In the genomic region with DNA sequence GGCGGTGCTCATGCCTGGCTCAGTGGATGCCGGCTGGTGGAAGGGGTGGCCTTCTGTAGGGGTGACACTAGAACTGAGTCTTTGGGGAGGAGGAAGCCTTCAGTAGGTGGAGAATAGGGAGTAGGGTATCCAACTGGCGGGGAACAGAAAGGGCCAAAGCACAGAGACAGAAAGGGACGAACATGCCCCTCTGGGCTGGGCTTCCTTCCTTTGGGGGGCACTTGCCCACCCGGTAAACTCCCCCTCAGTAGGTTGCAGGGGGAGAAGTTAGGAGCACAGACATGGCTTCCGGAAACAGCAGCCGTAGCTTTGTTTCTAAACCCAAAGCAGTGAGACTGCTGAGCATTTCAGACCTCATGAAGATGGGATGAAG, we compare ENCODE assay signal across 8 cellular contexts. TPM values are rescaled to one million over a fixed set of nuclear protein-coding genes. Genes with fewer than 3 reads are reported as not detected.
DNase-seq lines count a peak whose midpoint lies in the region; ATAC-seq, FAIRE-seq and TF ChIP-seq lines count a peak whose summit lies in the region.

No MANE protein-coding gene starts in this region.

- no peak overlapping the region for H3K56ac ChIP-seq in H9 (ENCODE audit: insufficient read length, low read depth, low read length)

- H3K9me3 ChIP-seq in H9 (ENCODE audit: control insufficient read depth, low read depth, low read length): no peaks in the 10 kb centered on the region

- H2BK12ac ChIP-seq in H9 (ENCODE audit: insufficient read length, low read depth, low read length): no peak overlapping the region

- H3K4me1 Mint-ChIP-seq in H9 (peaks cover 8% of the 10 kb centered on the region in 2 experiments), naive B cell (peaks cover 10 to 28% (median 14%) of the 10 kb centered on the region in 3 donors)
- peaks cover 11 to 21% of the 10 kb centered on the region in 2 donors for H3K4me1 Mint-ChIP-seq in effector memory CD8-positive, alpha-beta T cell (ENCODE audit: low read depth in 2 of 2)

- no peak overlapping the region for H2BK20ac ChIP-seq in H9 (ENCODE audit: low read depth, low read length, poor library complexity, severe bottlenecking)

- peak; percentile 20 for ATAC-seq in effector memory CD8-positive, alpha-beta T cell (replicated peaks)
- peak; percentile 25 to 29 for ATAC-seq in naive B cell (ENCODE audit: low read depth in 2 of 2)

- H3K27ac Mint-ChIP-seq in H9 (no peak overlapping the region), naive B cell (peak overlapping the region in 5 of 6 donors; percentile 49 to 89 (median 73))
- H3K27ac Mint-ChIP-seq in effector memory CD8-positive, alpha-beta T cell: peak overlapping the region; percentile 74 to 84

- H3K9me3 Mint-ChIP-seq in H9: no peaks in the 10 kb centered on the region
- H3K9me3 Mint-ChIP-seq in effector memory CD8-positive, alpha-beta T cell: no peaks in the 10 kb centered on the region
- H3K9me3 Mint-ChIP-seq in naive B cell: no peaks in the 10 kb centered on the region

- H4K5ac ChIP-seq in H9 (ENCODE audit: insufficient read length, low read depth, low read length): no peak overlapping the region

- no peak overlapping the region for H3T11ph ChIP-seq in H9 (ENCODE audit: low read length)

- peaks cover 27% of the 10 kb centered on the region for H3K27me3 Mint-ChIP-seq in H9 (ENCODE audit: low read depth)
- no peaks in the 10 kb centered on the region for H3K27me3 Mint-ChIP-seq in effector memory CD8-positive, alpha-beta T cell
- H3K27me3 Mint-ChIP-seq in naive B cell: peaks cover 0 to 3% (median 1%) of the 10 kb centered on the region in 3 donors

- no peak overlapping the region for H4K8ac ChIP-seq in H9 (replicated peaks; ENCODE audit: insufficient read length, low read depth, low read length)

- DNase-seq in EH (ENCODE audit: low read depth) (peak; percentile 22), H9 (no peak), RWPE1 (ENCODE audit: low spot score) (no peak), naive B cell (peak; percentile 19), NCI-H146 (lab: John Stamatoyannopoulos, UW) (no peak), GM19239 (ENCODE audit: insufficient read length, low spot score) (no peak), NCI-H1694 (lab: John Stamatoyannopoulos, UW) (no peak)
- DNase-seq in effector memory CD8-positive, alpha-beta T cell: peak in 2 of 3 experiments; percentile 20 to 31

- H3K23me2 ChIP-seq in H9 (ENCODE audit: insufficient read length, low read depth, low read length, poor library complexity, severe bottlenecking): no peaks in the 10 kb centered on the region

- H3K23ac ChIP-seq in H9 (ENCODE audit: insufficient read length, low read depth, low read length): no peak overlapping the region

- no peak overlapping the region for H3K4ac ChIP-seq in H9 (ENCODE audit: low read depth, low read length)

- no peak for FAIRE-seq in GM19239 (lab: Jason Lieb, UNC)

- H2AK5ac ChIP-seq in H9 (ENCODE audit: insufficient read length, low read length): no peak overlapping the region

- WGBS in H9 (ENCODE audit: extremely low coverage, insufficient read length, low lambda C conversion rate): no CpG with 5 or more reads among the region's 7 CpGs

- no peak overlapping the region for H3K18ac ChIP-seq in H9 (ENCODE audit: insufficient read length, low read depth, low read length)

- H2BK120ac ChIP-seq in H9 (ENCODE audit: low read depth, low read length, poor library complexity, severe bottlenecking): no peak overlapping the region

- H3K14ac ChIP-seq in H9 (ENCODE audit: insufficient read depth, low read length): no peak overlapping the region

- H2BK15ac ChIP-seq in H9 (ENCODE audit: low read depth, low read length): no peak overlapping the region

- TF ChIP-seq CTCF in H9 (conservative IDR thresholded peaks at IDR 0.05): no peak
- no peak for TF ChIP-seq CTCF in RWPE1 (conservative IDR thresholded peaks at IDR 0.05; ENCODE audit: low read depth)

- H3K9ac ChIP-seq in H9 (ENCODE audit: extremely low read depth, insufficient read length, low read length): no peak overlapping the region

- H3K36me3 Mint-ChIP-seq in H9 (ENCODE audit: insufficient read depth in 1 of 3, low read depth in 3 of 3): peaks cover 2 to 23% (median 21%) of the 10 kb centered on the region in 3 experiments
- peaks cover 11% of the 10 kb centered on the region for H3K36me3 Mint-ChIP-seq in effector memory CD8-positive, alpha-beta T cell (ENCODE audit: insufficient read depth)
- peaks cover 2 to 9% of the 10 kb centered on the region in 2 donors for H3K36me3 Mint-ChIP-seq in naive B cell

- H3K79me1 ChIP-seq in H9 (ENCODE audit: insufficient read depth, low read depth, low read length, poor library complexity, severe bottlenecking): no peaks in the 10 kb centered on the region

- H2BK5ac ChIP-seq in H9 (ENCODE audit: insufficient read length, low read length): no peak overlapping the region

- no peaks in the 10 kb centered on the region for H3K79me2 ChIP-seq in H9 (ENCODE audit: insufficient read depth, low read length)

- CTCF ChIA-PET in RWPE1 (lab: Yijun Ruan, JAX): no interaction called here

- no peak overlapping the region for H4K91ac ChIP-seq in H9 (ENCODE audit: insufficient read length, low read depth, low read length)

- POLR2A ChIA-PET in RWPE1 (lab: Yijun Ruan, JAX; ENCODE audit: low non-redundant PET): no interaction called here

- H3K4me2 ChIP-seq in H9 (ENCODE audit: insufficient read depth, insufficient read length, low read length): peak overlapping the region; percentile 29

- H3K4me1 ChIP-seq in H9 (ENCODE audit: insufficient read depth, low read length): no peaks in the 10 kb centered on the region

- H3K27me3 ChIP-seq in H9 (ENCODE audit: insufficient read depth, low read length): no peaks in the 10 kb centered on the region

- H3K4me3 Mint-ChIP-seq in H9: peak overlapping the region; percentile 77 to 88
- peak overlapping the region; percentile 75 to 86 for H3K4me3 Mint-ChIP-seq in effector memory CD8-positive, alpha-beta T cell
- H3K4me3 Mint-ChIP-seq in naive B cell: peak overlapping the region; percentile 82 to 95 (median 91)

- no peaks in the 10 kb centered on the region for H4K20me1 ChIP-seq in H9 (ENCODE audit: control insufficient read depth, insufficient read depth, insufficient read length)

- H3K27ac ChIP-seq in H9 (ENCODE audit: insufficient read length, low read depth, low read length): no peak overlapping the region
- peak overlapping the region; percentile 76 for H3K27ac ChIP-seq in RWPE1

- no peak overlapping the region for H2AFZ ChIP-seq in H9 (ENCODE audit: low read length)

RNA-seq across cellular contexts. Expression of gene ENGASE, which starts 0.8 kb away (rescaled TPM):
- 20.6 and 21.1 TPM in 2 replicates for total RNA-seq in H9 (2021)
- polyA plus RNA-seq in naive B cell (ENCODE audit: low read depth in 6 of 6): 1 to 10 TPM; 1.4 to 7.4 (median 3.6) TPM

RNA-seq across cellular contexts. Expression of gene C1QTNF1, which starts 51.5 kb away (rescaled TPM):
- total RNA-seq in H9 (2021): 0.55 and 0.96 TPM in 2 replicates
- polyA plus RNA-seq in naive B cell (ENCODE audit: low read depth in 6 of 6): not detected

Comparison
In these comparisons a context has a peak if more than half of its experiments do, and no peak if none do; other contexts are left out.
1. DNase-seq: peak in EH (single experiment), effector memory CD8-positive, alpha-beta T cell (2 of 3) and naive B cell (single experiment); none in H9 (single experiment), RWPE1 (single experiment), NCI-H146 (single experiment), GM19239 (single experiment) and NCI-H1694 (single experiment).
2. H3K27ac Mint-ChIP-seq: peak in effector memory CD8-positive, alpha-beta T cell (2 of 2) and naive B cell (5 of 6); none in H9 (0 of 3).
3. Peak in every context shown above with its lines, with median percentiles within 50 percentile points of each other: H3K4me3 Mint-ChIP-seq.